In genomic region chr19:30675086-30675485, GRCh38 we compare ENCODE assay signal across 6 cellular contexts.
"Had no signal": no experiment of that assay in that cellular context is flagged by ENCODE, and none has a peak within 500 bp of the region (broad histone marks: within the 10 kb centered on the region; RNA-seq: fewer than 3 reads in every experiment).

No MANE protein-coding gene starts in this region.

- H3K9me3 Mint-ChIP-seq: GM23338, H9 had no signal

- H3K4me3 ChIP-seq: GM23338, K562 had no signal

- H3K4me3 Mint-ChIP-seq: GM23338, H9 had no signal

- H3K27ac Mint-ChIP-seq: GM23338, H9 had no signal

- H3K27ac ChIP-seq: HL-60 had no signal

- H3K4me1 Mint-ChIP-seq: GM23338 had no signal

- ATAC-seq: GM23338, K562 had no signal

- DNase-seq: H9, HCEC 1CT, IMR-90 had no signal
